Comparison of ENCODE assay signal across 1 cellular context in the genomic region with DNA sequence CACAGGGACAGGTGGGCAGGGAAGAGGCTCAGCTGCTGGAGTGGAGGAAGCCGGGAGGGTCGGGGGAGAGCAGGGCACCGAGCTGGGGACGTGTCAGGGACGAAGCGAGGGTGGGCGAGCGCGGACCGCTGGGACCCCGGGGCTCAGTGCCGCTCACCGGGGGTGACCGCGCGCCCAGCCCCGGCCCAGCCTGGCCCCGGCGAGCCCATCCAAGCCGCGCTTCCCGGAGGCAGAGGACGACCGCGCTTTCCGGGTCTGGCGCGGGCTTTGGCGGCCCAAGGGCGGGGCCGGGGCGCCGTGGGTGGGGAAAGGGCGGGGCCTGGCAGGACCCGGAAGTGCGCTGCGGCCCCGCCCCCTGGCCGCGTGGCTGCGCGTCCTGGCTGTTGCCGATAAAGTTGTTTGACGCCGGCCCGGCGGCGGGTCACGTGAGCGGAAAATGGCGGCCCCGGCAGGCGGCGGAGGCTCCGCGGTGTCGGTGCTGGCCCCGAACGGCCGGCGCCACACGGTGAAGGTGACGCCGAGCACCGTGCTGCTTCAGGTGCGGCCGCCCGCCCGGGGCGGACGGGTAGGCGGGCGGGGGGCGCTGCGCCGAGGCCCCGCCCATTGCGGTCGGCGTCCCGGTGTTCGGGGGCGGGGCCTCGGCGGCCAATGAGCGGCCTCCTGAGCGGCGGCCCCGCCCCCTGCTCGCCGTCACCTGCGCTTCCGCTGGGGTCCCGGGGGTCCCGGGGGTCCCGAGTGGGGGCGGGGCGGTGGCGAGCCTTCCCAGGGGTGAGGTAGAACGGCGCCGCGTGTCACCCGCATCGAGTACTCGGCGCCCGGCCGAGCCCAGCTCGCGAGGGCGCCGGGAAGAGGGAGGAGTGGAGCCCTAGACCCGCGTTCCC.
A peak's percentile ranks its signal among the peaks of the same experiment; 100 is the strongest.
TF ChIP-seq lines count a peak whose summit lies in the region.

A gene with protein sequence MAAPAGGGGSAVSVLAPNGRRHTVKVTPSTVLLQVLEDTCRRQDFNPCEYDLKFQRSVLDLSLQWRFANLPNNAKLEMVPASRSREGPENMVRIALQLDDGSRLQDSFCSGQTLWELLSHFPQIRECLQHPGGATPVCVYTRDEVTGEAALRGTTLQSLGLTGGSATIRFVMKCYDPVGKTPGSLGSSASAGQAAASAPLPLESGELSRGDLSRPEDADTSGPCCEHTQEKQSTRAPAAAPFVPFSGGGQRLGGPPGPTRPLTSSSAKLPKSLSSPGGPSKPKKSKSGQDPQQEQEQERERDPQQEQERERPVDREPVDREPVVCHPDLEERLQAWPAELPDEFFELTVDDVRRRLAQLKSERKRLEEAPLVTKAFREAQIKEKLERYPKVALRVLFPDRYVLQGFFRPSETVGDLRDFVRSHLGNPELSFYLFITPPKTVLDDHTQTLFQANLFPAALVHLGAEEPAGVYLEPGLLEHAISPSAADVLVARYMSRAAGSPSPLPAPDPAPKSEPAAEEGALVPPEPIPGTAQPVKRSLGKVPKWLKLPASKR (plus strand): TSS at position 419 of the 881 bp plus-strand sequence. CDS start 18 bp downstream, at position 437.

TF ChIP-seq in Ishikawa, 13 proteins besides CTCF, POLR2A, EP300 and RAD21:
- TF ChIP-seq TCF12 (IDR thresholded peaks at IDR 0.05; ENCODE audit: low read depth) (peak; percentile 79; the same call in 1 of the 2 replicates), EGR1 (IDR thresholded peaks at IDR 0.05) (peak; percentile 25; the same call in 1 of the 2 replicates), TAF1 (IDR thresholded peaks at IDR 0.05; ENCODE audit: low read depth) (peak; percentile 53; the same call in 1 of the 2 replicates), TEAD4 (IDR thresholded peaks at IDR 0.05) (no peak), NFIC (IDR thresholded peaks at IDR 0.05) (no peak), YY1 (IDR thresholded peaks at IDR 0.05; ENCODE audit: low read depth) (peak; percentile 93), ZBTB7A (IDR thresholded peaks at IDR 0.05; ENCODE audit: low read depth) (peak; percentile 100), CREB1 (IDR thresholded peaks at IDR 0.05; ENCODE audit: low read depth) (peak; percentile 29; the same call in 1 of the 2 replicates)
- TF ChIP-seq, protein P1, sequence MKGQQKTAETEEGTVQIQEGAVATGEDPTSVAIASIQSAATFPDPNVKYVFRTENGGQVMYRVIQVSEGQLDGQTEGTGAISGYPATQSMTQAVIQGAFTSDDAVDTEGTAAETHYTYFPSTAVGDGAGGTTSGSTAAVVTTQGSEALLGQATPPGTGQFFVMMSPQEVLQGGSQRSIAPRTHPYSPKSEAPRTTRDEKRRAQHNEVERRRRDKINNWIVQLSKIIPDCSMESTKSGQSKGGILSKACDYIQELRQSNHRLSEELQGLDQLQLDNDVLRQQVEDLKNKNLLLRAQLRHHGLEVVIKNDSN (IDR thresholded peaks at IDR 0.05): peak; percentile 97
- TF ChIP-seq, protein P2, sequence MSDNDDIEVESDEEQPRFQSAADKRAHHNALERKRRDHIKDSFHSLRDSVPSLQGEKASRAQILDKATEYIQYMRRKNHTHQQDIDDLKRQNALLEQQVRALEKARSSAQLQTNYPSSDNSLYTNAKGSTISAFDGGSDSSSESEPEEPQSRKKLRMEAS (IDR thresholded peaks at IDR 0.05): peak; percentile 96
